ENCODE assay signal across 15 cellular contexts in the genomic region with DNA sequence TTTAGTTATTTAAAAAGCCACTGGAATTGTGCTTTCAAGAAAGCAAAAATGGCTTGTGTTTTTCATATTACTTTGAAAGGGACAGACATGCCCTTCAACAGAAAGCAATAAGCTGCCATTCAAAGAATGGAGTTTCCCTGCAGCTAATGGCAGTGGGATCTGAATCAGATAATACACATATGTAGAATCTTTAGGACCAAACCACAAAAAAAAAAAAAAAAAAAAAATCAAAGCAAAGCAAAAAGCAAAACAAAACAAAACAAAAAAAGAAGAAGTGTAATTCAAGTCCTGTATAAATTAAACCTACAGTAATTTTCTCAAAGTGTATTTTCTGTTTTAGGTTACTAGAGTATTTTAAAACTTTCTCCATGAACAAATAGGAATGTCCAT.
DNase-seq lines count a peak whose midpoint lies in the region; ATAC-seq, FAIRE-seq and TF ChIP-seq lines count a peak whose summit lies in the region.
"Had no signal": no experiment of that assay in that cellular context is flagged by ENCODE, and none has a peak within 500 bp of the region (broad histone marks: within the 10 kb centered on the region; RNA-seq: fewer than 3 reads in every experiment).

No MANE protein-coding gene starts in this region.

- peaks cover 61% of the 10 kb centered on the region for H3K4me1 ChIP-seq in CD4-positive, alpha-beta memory T cell (ENCODE audit: insufficient read depth, low read length)
- H3K4me1 ChIP-seq in astrocyte (ENCODE audit: insufficient read depth, low read length) (peaks cover 14% of the 10 kb centered on the region), parathyroid adenoma (peaks cover 20% of the 10 kb centered on the region)

- H3K4me1 Mint-ChIP-seq in CD4-positive, alpha-beta memory T cell, result peaks cover 42 to 75% (median 59%) of the 10 kb centered on the region in 4 donors
- peaks cover 75% of the 10 kb centered on the region for H3K4me1 Mint-ChIP-seq in HFFc6 (ENCODE audit: low read depth)
- peaks cover 25% of the 10 kb centered on the region for H3K4me1 Mint-ChIP-seq in astrocyte (ENCODE audit: low read depth, unreplicated experiment)

- no peak overlapping the region for H3K27ac ChIP-seq in CD4-positive, alpha-beta memory T cell (ENCODE audit: low read depth, low read length)
- H3K27ac ChIP-seq in astrocyte (ENCODE audit: low read depth, low read length) (no peak overlapping the region), parathyroid adenoma (no peak overlapping the region), dorsolateral prefrontal cortex (peak overlapping the region in 17 of 59 donors; percentile 3 to 64 (median 17))
- H3K27ac ChIP-seq: SJCRH30 had no signal

- no peaks in the 10 kb centered on the region for H4K20me1 ChIP-seq in astrocyte (ENCODE audit: insufficient read depth, low read length)

- no peak for TF ChIP-seq CTCF in HFFc6 (IDR thresholded peaks at IDR 0.05)
- TF ChIP-seq CTCF in astrocyte (IDR thresholded peaks at IDR 0.05; ENCODE audit: insufficient read depth, low read depth, low read length), result no peak
- TF ChIP-seq CTCF in parathyroid adenoma (IDR thresholded peaks at IDR 0.05), result no peak
- no peak for TF ChIP-seq CTCF in dorsolateral prefrontal cortex (IDR thresholded peaks at IDR 0.05 in 54 of 56, conservative IDR thresholded peaks at IDR 0.05 in 2 of 56; ENCODE audit: low read depth in 1 of 56, partially characterized antibody in 56 of 56)

- no peaks in the 10 kb centered on the region for H3K9me3 Mint-ChIP-seq in CD4-positive, alpha-beta memory T cell
- H3K9me3 Mint-ChIP-seq in HFFc6 (no peaks in the 10 kb centered on the region), astrocyte (ENCODE audit: unreplicated experiment) (no peaks in the 10 kb centered on the region)

- intact Hi-C loops in CD4-positive, alpha-beta memory T cell (cut with micrococcal nuclease), result no loop called here
- intact Hi-C loops in dorsolateral prefrontal cortex (cut with DNase I), result no loop called here

- ATAC-seq in GM19395 (IDR thresholded peaks at IDR 0.05; ENCODE audit: unreplicated experiment), result no peak

- H3K27me3 ChIP-seq in CD4-positive, alpha-beta memory T cell (ENCODE audit: insufficient read depth, low read length), result no peaks in the 10 kb centered on the region
- H3K27me3 ChIP-seq in astrocyte (ENCODE audit: insufficient read depth, low read length) (no peaks in the 10 kb centered on the region), parathyroid adenoma (ENCODE audit: control insufficient read depth, insufficient read depth, low read length) (no peaks in the 10 kb centered on the region), dorsolateral prefrontal cortex (no peaks in the 10 kb centered on the region)
- H3K27me3 ChIP-seq: cardiac muscle cell, sigmoid colon, SJCRH30 had no signal

- H3K79me2 ChIP-seq in astrocyte (ENCODE audit: insufficient read depth, low read length) (no peaks in the 10 kb centered on the region), parathyroid adenoma (no peaks in the 10 kb centered on the region)

- H3K36me3 Mint-ChIP-seq in CD4-positive, alpha-beta memory T cell, result no peaks in the 10 kb centered on the region
- no peaks in the 10 kb centered on the region for H3K36me3 Mint-ChIP-seq in HFFc6 (ENCODE audit: low read depth)
- no peaks in the 10 kb centered on the region for H3K36me3 Mint-ChIP-seq in astrocyte (ENCODE audit: low read depth, unreplicated experiment)

- H3K27me3 Mint-ChIP-seq in CD4-positive, alpha-beta memory T cell, result no peaks in the 10 kb centered on the region
- H3K27me3 Mint-ChIP-seq in HFFc6 (ENCODE audit: insufficient read depth) (no peaks in the 10 kb centered on the region), astrocyte (ENCODE audit: low read depth, unreplicated experiment) (no peaks in the 10 kb centered on the region)

- H3K36me3 ChIP-seq in CD4-positive, alpha-beta memory T cell (ENCODE audit: insufficient read depth, low read length), result no peaks in the 10 kb centered on the region
- H3K36me3 ChIP-seq in astrocyte (ENCODE audit: insufficient read depth, low read length) (no peaks in the 10 kb centered on the region), parathyroid adenoma (ENCODE audit: control insufficient read depth, insufficient read depth, low read length) (no peaks in the 10 kb centered on the region)
- H3K36me3 ChIP-seq: cardiac muscle cell, sigmoid colon, SJCRH30 had no signal

- peak overlapping the region in 5 of 8 donors; percentile 48 to 70 (median 60) for H3K4me3 Mint-ChIP-seq in CD4-positive, alpha-beta memory T cell
- H3K4me3 Mint-ChIP-seq in HFFc6, result peak overlapping the region; percentile 34
- H3K4me3 Mint-ChIP-seq in astrocyte (ENCODE audit: unreplicated experiment), result no peak overlapping the region

- H3K9me3 ChIP-seq in CD4-positive, alpha-beta memory T cell (ENCODE audit: control insufficient read depth in 1 of 2, low read length in 2 of 2), result no peaks in the 10 kb centered on the region
- no peaks in the 10 kb centered on the region for H3K9me3 ChIP-seq in astrocyte (ENCODE audit: insufficient read depth, low read depth, low read length)
- H3K9me3 ChIP-seq in parathyroid adenoma (ENCODE audit: control insufficient read depth, low read length), result no peaks in the 10 kb centered on the region
- H3K9me3 ChIP-seq: sigmoid colon, SJCRH30 had no signal

- H3K4me2 ChIP-seq in astrocyte (ENCODE audit: low read length) (no peak overlapping the region), parathyroid adenoma (ENCODE audit: low read length) (no peak overlapping the region)

- H3K9ac ChIP-seq in astrocyte (ENCODE audit: low read length), result no peak overlapping the region
- H3K9ac ChIP-seq in parathyroid adenoma, result no peak overlapping the region

- H3K4me3 ChIP-seq in CD4-positive, alpha-beta memory T cell (ENCODE audit: low read length in 2 of 2), result no peak overlapping the region
- H3K4me3 ChIP-seq in astrocyte (ENCODE audit: insufficient read depth, low read depth, low read length) (no peak overlapping the region), parathyroid adenoma (ENCODE audit: low read depth, low read length) (no peak overlapping the region), dorsolateral prefrontal cortex (no peak overlapping the region)
- H3K4me3 ChIP-seq: cardiac muscle cell, sigmoid colon, SJCRH30 had no signal

- peak overlapping the region in 6 of 7 donors; percentile 24 to 77 (median 54) for H3K27ac Mint-ChIP-seq in CD4-positive, alpha-beta memory T cell
- H3K27ac Mint-ChIP-seq in HFFc6, result peak overlapping the region; percentile 78
- peak overlapping the region; percentile 5 for H3K27ac Mint-ChIP-seq in astrocyte (ENCODE audit: unreplicated experiment)

- POLR2A ChIA-PET in CD4-positive, alpha-beta memory T cell (lab: Charles Lee; ENCODE audit: partially characterized antibody), result interaction anchor here (0.6 to 5.0 kb wide), 10 partner anchors 12 to 215 kb away, joined by 3 to 44 read pairs (median 5); no protein-coding TSS in a partner anchor

- peak in 1 of 5 donors; percentile 30 for DNase-seq in CD4-positive, alpha-beta memory T cell
- DNase-seq in HFFc6 (no peak), astrocyte (ENCODE audit: low read depth) (no peak), dorsolateral prefrontal cortex (no peak), NCI-H510A treated with DMSO at 0.1 percent for 48 hours (lab: John Stamatoyannopoulos, UW) (no peak), superior temporal gyrus (ENCODE audit: extremely low spot score) (no peak)
- DNase-seq: activated CD8-positive, alpha-beta memory T cell treated with anti-CD3 and anti-CD28 coated beads for 24 hours; DMS53; Karpas-422; NCI-H2227 treated with DMSO at 0.1 percent for 48 hours; sigmoid colon had no signal

- FAIRE-seq in astrocyte (lab: Jason Lieb, UNC), result no peak

- no peak overlapping the region for H2AFZ ChIP-seq in astrocyte (ENCODE audit: low read depth, low read length)
- peak overlapping the region; percentile 56 for H2AFZ ChIP-seq in parathyroid adenoma

- CTCF ChIA-PET in CD4-positive, alpha-beta memory T cell (lab: Charles Lee; ENCODE audit: partially characterized antibody), result interaction anchor here (1.1 to 2.5 kb wide), 3 partner anchors 14 to 258 kb away, joined by 3 to 11 read pairs (median 8); no protein-coding TSS in a partner anchor

Comparison
In these comparisons a context has a peak if more than half of its experiments do, and no peak if none do; other contexts are left out.
1. H3K27ac Mint-ChIP-seq: peak in every context shown above with its lines; median percentile 78 in HFFc6; 54 in CD4-positive, alpha-beta memory T cell; 5 in astrocyte.